15 cellular contexts compared by ENCODE assay signal in genomic region chr5:87876616-87877015, GRCh38.
A peak's percentile ranks its signal among the peaks of the same experiment; 100 is the strongest.
DNase-seq lines count a peak whose midpoint lies in the region; ATAC-seq and TF ChIP-seq lines count a peak whose summit lies in the region.
"Had no signal": no experiment of that assay in that cellular context is flagged by ENCODE, and none has a peak within 500 bp of the region (broad histone marks: within the 10 kb centered on the region; RNA-seq: fewer than 3 reads in every experiment).

No MANE protein-coding gene starts in this region.

- no peaks in the 10 kb centered on the region for H4K20me1 ChIP-seq in DOHH2 (ENCODE audit: control insufficient read depth, insufficient read depth, low read depth, low read length)
- no peaks in the 10 kb centered on the region for H4K20me1 ChIP-seq in PC-3 (ENCODE audit: low read length)
- no peaks in the 10 kb centered on the region for H4K20me1 ChIP-seq in Karpas-422 (ENCODE audit: insufficient read depth, low read depth, low read length)

- no peaks in the 10 kb centered on the region for H3K27me3 ChIP-seq in DOHH2 (ENCODE audit: control insufficient read depth, low read length)
- no peaks in the 10 kb centered on the region for H3K27me3 ChIP-seq in PC-3 (ENCODE audit: low read length)
- no peaks in the 10 kb centered on the region for H3K27me3 ChIP-seq in ovary
- no peaks in the 10 kb centered on the region for H3K27me3 ChIP-seq in Karpas-422 (ENCODE audit: low read length)

- POLR2A ChIA-PET in PC-3 (lab: Charles Lee; ENCODE audit: unreplicated experiment), result no interaction called here

- H3K79me2 ChIP-seq in DOHH2 (ENCODE audit: control insufficient read depth, low read length) (no peaks in the 10 kb centered on the region), PC-3 (ENCODE audit: low read length) (no peaks in the 10 kb centered on the region), Karpas-422 (ENCODE audit: low read length) (no peaks in the 10 kb centered on the region)

- BruUV-seq in PC-3 (replicated peaks; lab: Mats Ljungman, UMichigan), result no TSS peak

- H3K4me3 ChIP-seq in DOHH2 (ENCODE audit: low read length) (peak overlapping the region; percentile 14; the same call in 1 of the 2 replicates), PC-3 (ENCODE audit: low read length) (no peak overlapping the region), ovary (no peak overlapping the region), Karpas-422 (ENCODE audit: low read length) (no peak overlapping the region)

- peaks cover 10% of the 10 kb centered on the region for H3K4me1 ChIP-seq in DOHH2 (ENCODE audit: control insufficient read depth, low read length)
- H3K4me1 ChIP-seq in PC-3 (ENCODE audit: insufficient read depth, low read length), result no peaks in the 10 kb centered on the region
- H3K4me1 ChIP-seq in ovary (ENCODE audit: insufficient read depth), result no peaks in the 10 kb centered on the region
- no peaks in the 10 kb centered on the region for H3K4me1 ChIP-seq in Karpas-422 (ENCODE audit: low read length)

- no peak overlapping the region for H3K27ac ChIP-seq in DOHH2 (ENCODE audit: low read depth, low read length)
- H3K27ac ChIP-seq in PC-3 (ENCODE audit: low read length), result no peak overlapping the region
- no peak overlapping the region for H3K27ac ChIP-seq in ovary
- no peak overlapping the region for H3K27ac ChIP-seq in Karpas-422 (ENCODE audit: low read length)
- H3K27ac ChIP-seq: RWPE1 had no signal

- H3K4me2 ChIP-seq in DOHH2 (ENCODE audit: low read length) (peak overlapping the region; percentile 27), PC-3 (ENCODE audit: low read length) (peak overlapping the region; percentile 14; the same call in 1 of the 2 replicates), Karpas-422 (ENCODE audit: low read depth, low read length, poor library complexity, severe bottlenecking) (no peak overlapping the region)

- ATAC-seq in GM18867 (IDR thresholded peaks at IDR 0.05; ENCODE audit: unreplicated experiment) (peak; percentile 76), HG03439 (IDR thresholded peaks at IDR 0.05; ENCODE audit: unreplicated experiment) (peak; percentile 50), PC-3 (no peak; the same call in 1 of the 2 replicates)
- ATAC-seq: T-helper 17 cell had no signal

- no peaks in the 10 kb centered on the region for H3F3A ChIP-seq in DOHH2 (ENCODE audit: control insufficient read depth, insufficient read depth)
- H3F3A ChIP-seq in PC-3 (ENCODE audit: low read length, unreplicated experiment), result no peaks in the 10 kb centered on the region

- H3K9ac ChIP-seq in PC-3 (ENCODE audit: low read length) (no peak overlapping the region), Karpas-422 (ENCODE audit: low read length) (no peak overlapping the region)

- no peak for TF ChIP-seq EP300 in ovary (IDR thresholded peaks at IDR 0.05)

- DNase-seq in PC-3 (no peak), ovary (no peak), Karpas-422 (no peak)
- no peak for DNase-seq in effector CD4-positive, alpha-beta T cell
- DNase-seq: C1 segment of cervical spinal cord, DMS 273 treated with DMSO at 0.1 percent for 48 hours, HFFc6, NCI-H1436, NCI-H2029 treated with DMSO at 0.1 percent for 48 hours, NCI-H510A treated with DMSO at 0.1 percent for 48 hours, T-helper 17 cell had no signal

- intact Hi-C loops in PC-3 (cut with micrococcal nuclease), result no loop called here
- intact Hi-C loops in ovary (cut with DNase I), result no loop called here

- H3K36me3 ChIP-seq in DOHH2 (ENCODE audit: control insufficient read depth, low read length) (no peaks in the 10 kb centered on the region), PC-3 (ENCODE audit: low read depth, low read length) (no peaks in the 10 kb centered on the region), ovary (no peaks in the 10 kb centered on the region), Karpas-422 (ENCODE audit: insufficient read depth, low read length) (no peaks in the 10 kb centered on the region)

- peak overlapping the region; percentile 2; the same call in 1 of the 2 replicates for H2AFZ ChIP-seq in PC-3 (ENCODE audit: low read length)
- no peak overlapping the region for H2AFZ ChIP-seq in Karpas-422 (ENCODE audit: low read length)

- TF ChIP-seq CTCF in DOHH2 (IDR thresholded peaks at IDR 0.05; ENCODE audit: low read depth, low read length, poor library complexity, severe bottlenecking) (no peak), PC-3 (conservative IDR thresholded peaks at IDR 0.05; ENCODE audit: low read depth, low read length) (no peak), ovary (IDR thresholded peaks at IDR 0.05) (no peak)

- H3K9me2 ChIP-seq in DOHH2 (replicated peaks; ENCODE audit: control insufficient read depth, low read length), result no peaks in the 10 kb centered on the region
- no peaks in the 10 kb centered on the region for H3K9me2 ChIP-seq in PC-3 (replicated peaks; ENCODE audit: low read length)
- H3K9me2 ChIP-seq in Karpas-422 (replicated peaks; ENCODE audit: insufficient read depth, low read length), result no peaks in the 10 kb centered on the region

- H3K9me3 ChIP-seq in DOHH2 (ENCODE audit: control insufficient read depth, insufficient read depth, low read length) (no peaks in the 10 kb centered on the region), PC-3 (ENCODE audit: low read length) (no peaks in the 10 kb centered on the region), ovary (no peaks in the 10 kb centered on the region), Karpas-422 (ENCODE audit: low read length) (no peaks in the 10 kb centered on the region)

- WGBS in ovary, 3 donors, result 50 to 61% (median 50%) methylated on average over 2 of the region's 2 CpGs

- TF ChIP-seq POLR2A in ovary (IDR thresholded peaks at IDR 0.05), result no peak

- CTCF ChIA-PET in PC-3 (lab: Charles Lee), result no interaction called here
